In genomic region chr2:207408086-207408794, GRCh38 we compare ENCODE assay signal across 9 cellular contexts.
DNase-seq lines count a peak whose midpoint lies in the region; ATAC-seq and TF ChIP-seq lines count a peak whose summit lies in the region.
"Had no signal": no experiment of that assay in that cellular context is flagged by ENCODE, and none has a peak within 500 bp of the region (broad histone marks: within the 10 kb centered on the region; RNA-seq: fewer than 3 reads in every experiment).

No MANE protein-coding gene starts in this region.

- H3K27ac Mint-ChIP-seq in natural killer cell: no peak overlapping the region

- H3K4me1 Mint-ChIP-seq in natural killer cell: no peaks in the 10 kb centered on the region

- H3K9me3 Mint-ChIP-seq in natural killer cell: no peaks in the 10 kb centered on the region

- intact Hi-C loops in natural killer cell (cut with micrococcal nuclease): no loop called here

- ATAC-seq in GM19324 (IDR thresholded peaks at IDR 0.05; ENCODE audit: low FRiP score, unreplicated experiment) (peak; percentile 97), HG03354 (IDR thresholded peaks at IDR 0.05; ENCODE audit: poor library complexity, severe bottlenecking, unreplicated experiment) (peak; percentile 80), natural killer cell (no peak)

- H3K9me3 ChIP-seq in iPS-20b (ENCODE audit: insufficient read depth, low read depth, low read length): no peaks in the 10 kb centered on the region
- H3K9me3 ChIP-seq in Peyer's patch: no peaks in the 10 kb centered on the region

- H3K4me1 ChIP-seq in iPS-20b (ENCODE audit: insufficient read depth, low read length) (peaks cover 38% of the 10 kb centered on the region), Peyer's patch (no peaks in the 10 kb centered on the region)

- peak overlapping the region; percentile 52; the same call in 1 of the 2 replicates for H3K9ac ChIP-seq in iPS-20b (ENCODE audit: low read depth, low read length)
- H3K9ac ChIP-seq: KMS-11 had no signal

- no peak overlapping the region for H3K4me3 Mint-ChIP-seq in natural killer cell

- peaks cover 22 to 53% of the 10 kb centered on the region in 2 donors for H3K27me3 Mint-ChIP-seq in natural killer cell (ENCODE audit: low read depth in 2 of 2)

- H3K36me3 Mint-ChIP-seq in natural killer cell: no peaks in the 10 kb centered on the region

- H3K4me3 ChIP-seq in iPS-20b (ENCODE audit: low read length) (no peak overlapping the region), Peyer's patch (no peak overlapping the region)

- H3K36me3 ChIP-seq in iPS-20b (ENCODE audit: insufficient read depth, low read depth, low read length) (no peaks in the 10 kb centered on the region), Peyer's patch (no peaks in the 10 kb centered on the region)

- TF ChIP-seq CTCF in natural killer cell (IDR thresholded peaks at IDR 0.05): no peak
- TF ChIP-seq CTCF in Peyer's patch (IDR thresholded peaks at IDR 0.05): no peak

- no peak overlapping the region for H3K27ac ChIP-seq in iPS-20b (ENCODE audit: low read length)
- H3K27ac ChIP-seq in Peyer's patch: no peak overlapping the region
- H3K27ac ChIP-seq: KMS-11 had no signal

- DNase-seq in NCI-H526 treated with DMSO at 0.1 percent for 48 hours (lab: John Stamatoyannopoulos, UW) (peak; percentile 86), natural killer cell (no peak), retina (no peak), Peyer's patch (no peak)
- DNase-seq in activated CD4-positive, alpha-beta T cell treated with anti-CD3 and anti-CD28 coated beads for 1 hour: no peak

- TF ChIP-seq POLR2A in Peyer's patch (IDR thresholded peaks at IDR 0.05): no peak

- H3K27me3 ChIP-seq in iPS-20b (ENCODE audit: insufficient read depth, low read length) (no peaks in the 10 kb centered on the region), Peyer's patch (no peaks in the 10 kb centered on the region)

Comparison
In these comparisons a context has a peak if more than half of its experiments do, and no peak if none do; other contexts are left out.
1. ATAC-seq: peak in GM19324 (single experiment) and HG03354 (single experiment); none in natural killer cell (0 of 3).